ENCODE assay signal across 9 cellular contexts in genomic region chr1:193372553-193372952, GRCh38.
"Had no signal": no experiment of that assay in that cellular context is flagged by ENCODE, and none has a peak within 500 bp of the region (broad histone marks: within the 10 kb centered on the region; RNA-seq: fewer than 3 reads in every experiment).

No MANE protein-coding gene starts in this region.

- H3K9ac ChIP-seq: GM23248 had no signal

- H2AFZ ChIP-seq: GM23248, GM23338 had no signal

- DNase-seq: GM23248, GOT3, H7, H9, HCEC 1CT, HFFc6 had no signal

- H3K4me1 ChIP-seq: HAP-1 had no signal

- H3K4me2 ChIP-seq: GM23338 had no signal

- ATAC-seq: GM23338, HCT116 had no signal

- H3K9me3 ChIP-seq: HAP-1 had no signal

- H3K36me3 ChIP-seq: HAP-1 had no signal

- H3K27ac ChIP-seq: GM23248 had no signal

- H3K4me3 ChIP-seq: GM23248, GM23338, HAP-1 had no signal
